Comparison of ENCODE assay signal across 1 cellular context in the genomic region with DNA sequence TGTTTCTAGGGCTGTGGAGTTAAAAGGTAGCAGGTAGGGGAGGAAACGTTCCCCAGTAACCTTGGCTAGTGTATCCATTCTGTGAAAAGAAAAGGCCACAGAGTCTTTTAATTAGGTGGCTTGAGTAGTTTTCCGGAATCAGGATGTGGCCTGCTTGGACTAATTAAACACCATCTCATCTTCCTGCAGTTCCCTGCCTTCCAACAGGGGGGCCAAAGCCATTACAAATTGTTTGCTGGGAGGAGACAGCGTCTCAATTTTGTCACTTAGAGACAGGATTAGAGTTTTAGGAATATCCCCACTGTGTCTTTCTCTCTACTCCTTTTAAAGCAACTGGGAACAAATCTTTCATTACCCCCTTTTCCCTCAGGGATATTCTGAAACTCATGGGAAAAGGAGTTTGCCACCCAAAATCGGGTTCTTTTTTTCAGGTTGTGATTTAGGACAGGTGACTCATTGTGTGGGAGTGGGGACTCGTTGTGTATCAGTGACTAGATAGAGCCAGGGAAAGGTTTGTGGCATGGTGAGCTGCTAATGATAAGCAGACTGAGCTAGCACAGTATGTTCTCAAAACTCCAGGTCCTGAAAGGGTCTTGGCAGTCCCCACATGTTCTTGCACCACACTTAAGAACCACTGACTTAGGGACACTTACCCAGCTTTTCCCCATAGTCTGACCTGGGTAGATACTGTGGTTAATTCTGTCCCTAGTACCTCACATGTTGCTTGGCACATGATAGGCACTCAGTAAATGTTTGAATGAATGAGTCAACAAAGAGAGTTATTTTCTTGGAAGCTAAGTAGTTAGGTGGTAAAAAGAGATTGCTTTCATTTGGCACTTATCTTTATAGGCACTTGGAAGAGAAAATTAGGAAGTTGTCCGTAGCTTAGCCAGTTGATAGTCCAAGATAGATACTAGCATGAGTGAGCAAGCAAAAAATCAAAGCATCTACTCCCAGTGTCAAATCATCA.
TF ChIP-seq lines count a peak whose summit lies in the region.

No MANE protein-coding gene starts in this region.

TF ChIP-seq in HepG2, 621 proteins besides CTCF, POLR2A, EP300 and RAD21:
- no peak for TF ChIP-seq ZNF180 (CRISPR knock-in tag; IDR thresholded peaks at IDR 0.05; ENCODE audit: borderline replicate concordance, low read depth)
- TF ChIP-seq KLF15 (CRISPR knock-in tag; IDR thresholded peaks at IDR 0.05; ENCODE audit: borderline replicate concordance): no peak
- TF ChIP-seq TCF7L2 (IDR thresholded peaks at IDR 0.05; ENCODE audit: low read depth, low read length): no peak
- TF ChIP-seq, protein P1, sequence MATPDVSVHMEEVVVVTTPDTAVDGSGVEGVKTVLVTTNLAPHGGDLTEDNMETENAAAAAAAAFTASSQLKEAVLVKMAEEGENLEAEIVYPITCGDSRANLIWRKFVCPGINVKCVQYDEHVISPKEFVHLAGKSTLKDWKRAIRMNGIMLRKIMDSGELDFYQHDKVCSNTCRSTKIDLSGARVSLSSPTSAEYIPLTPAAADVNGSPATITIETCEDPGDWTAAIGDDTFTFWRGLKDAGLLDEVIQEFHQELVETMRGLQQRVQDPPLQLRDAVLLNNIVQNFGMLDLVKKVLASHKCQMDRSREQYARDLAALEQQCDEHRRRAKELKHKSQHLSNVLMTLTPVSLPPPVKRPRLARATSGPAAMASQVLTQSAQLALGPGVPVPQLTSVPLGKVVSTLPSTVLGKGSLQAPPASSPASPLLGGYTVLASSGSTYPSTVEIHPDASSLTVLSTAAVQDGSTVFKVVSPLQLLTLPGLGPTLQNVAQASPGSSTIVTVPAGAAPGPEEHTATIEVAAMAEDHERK (CRISPR knock-in tag; IDR thresholded peaks at IDR 0.05; ENCODE audit: low read depth): no peak
- no peak for TF ChIP-seq SNAI1 (CRISPR knock-in tag; IDR thresholded peaks at IDR 0.05; ENCODE audit: borderline replicate concordance)
- no peak for TF ChIP-seq ZNF737 (CRISPR knock-in tag; IDR thresholded peaks at IDR 0.05; ENCODE audit: borderline replicate concordance)
- TF ChIP-seq MXI1 (IDR thresholded peaks at IDR 0.05; ENCODE audit: borderline replicate concordance, low read depth, low read length): no peak
- no peak for TF ChIP-seq KMT2B (CRISPR knock-in tag; IDR thresholded peaks at IDR 0.05)
- no peak for TF ChIP-seq MIER3 (CRISPR knock-in tag; IDR thresholded peaks at IDR 0.05; ENCODE audit: borderline replicate concordance)
- TF ChIP-seq, protein P2, sequence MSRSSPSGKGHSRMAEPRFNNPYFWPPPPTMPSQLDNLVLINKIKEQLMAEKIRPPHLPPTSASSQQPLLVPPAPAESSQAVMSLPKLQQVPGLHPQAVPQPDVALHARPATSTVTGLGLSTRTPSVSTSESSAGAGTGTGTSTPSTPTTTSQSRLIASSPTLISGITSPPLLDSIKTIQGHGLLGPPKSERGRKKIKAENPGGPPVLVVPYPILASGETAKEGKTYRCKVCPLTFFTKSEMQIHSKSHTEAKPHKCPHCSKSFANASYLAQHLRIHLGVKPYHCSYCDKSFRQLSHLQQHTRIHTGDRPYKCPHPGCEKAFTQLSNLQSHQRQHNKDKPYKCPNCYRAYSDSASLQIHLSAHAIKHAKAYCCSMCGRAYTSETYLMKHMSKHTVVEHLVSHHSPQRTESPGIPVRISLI (CRISPR knock-in tag; IDR thresholded peaks at IDR 0.05; ENCODE audit: borderline replicate concordance): no peak
- TF ChIP-seq ZNF7 (CRISPR knock-in tag; IDR thresholded peaks at IDR 0.05): no peak
- TF ChIP-seq ZNF550 (CRISPR knock-in tag; IDR thresholded peaks at IDR 0.05; ENCODE audit: borderline replicate concordance): no peak
- TF ChIP-seq SP4 (CRISPR knock-in tag; IDR thresholded peaks at IDR 0.05): no peak
- no peak for TF ChIP-seq ZNF431 (CRISPR knock-in tag; IDR thresholded peaks at IDR 0.05; ENCODE audit: borderline replicate concordance, low read depth)
- no peak for TF ChIP-seq SALL2 (CRISPR knock-in tag; IDR thresholded peaks at IDR 0.05)
- no peak for TF ChIP-seq ZNF207 (IDR thresholded peaks at IDR 0.05; ENCODE audit: borderline replicate concordance)
- TF ChIP-seq TBP (CRISPR knock-in tag; IDR thresholded peaks at IDR 0.05): no peak
- TF ChIP-seq MAFK (conservative IDR thresholded peaks at IDR 0.05 in 1 of 2, IDR thresholded peaks at IDR 0.05 in 1 of 2; ENCODE audit: low read length in 2 of 2): no peak
